In genomic region chr7:158588085-158588877, GRCh38 we compare ENCODE assay signal across 10 cellular contexts. TPM values are rescaled to one million over a fixed set of nuclear protein-coding genes. Genes with fewer than 3 reads are reported as not detected.
DNase-seq lines count a peak whose midpoint lies in the region; ATAC-seq and TF ChIP-seq lines count a peak whose summit lies in the region.
"Had no signal": no experiment of that assay in that cellular context is flagged by ENCODE, and none has a peak within 500 bp of the region (broad histone marks: within the 10 kb centered on the region; RNA-seq: fewer than 3 reads in every experiment).

No MANE protein-coding gene starts in this region.

- H3K9me3 ChIP-seq in A673 (ENCODE audit: low read depth, low read length, poor library complexity, severe bottlenecking) = no peaks in the 10 kb centered on the region

- H3K36me3 Mint-ChIP-seq in natural killer cell treated with Interleukin-12 subunit alpha and Interleukin-12 subunit beta and Interleukin-15 and Interleukin-18, amount 100 ng/mL, for 72 hours = no peaks in the 10 kb centered on the region

- CTCF ChIA-PET in A673 (lab: Charles Lee) = no interaction called here

- H3K27me3 Mint-ChIP-seq in natural killer cell treated with Interleukin-12 subunit alpha and Interleukin-12 subunit beta and Interleukin-15 and Interleukin-18, amount 100 ng/mL, for 72 hours = peaks cover 30 to 33% of the 10 kb centered on the region in 2 donors

- ATAC-seq in GM21423 (IDR thresholded peaks at IDR 0.05; ENCODE audit: unreplicated experiment) (peak; percentile 4), HG03469 (IDR thresholded peaks at IDR 0.05; ENCODE audit: unreplicated experiment) (no peak), GM19397 (IDR thresholded peaks at IDR 0.05; ENCODE audit: unreplicated experiment) (no peak)
- peak; percentile 14 to 51 for ATAC-seq in natural killer cell treated with Interleukin-12 subunit alpha and Interleukin-12 subunit beta and Interleukin-15 and Interleukin-18, amount 100 ng/mL, for 72 hours

- peaks cover 51% of the 10 kb centered on the region for H3K27me3 ChIP-seq in A673 (replicated peaks; ENCODE audit: insufficient read depth, low read depth, low read length, poor library complexity)
- H3K27me3 ChIP-seq: body of pancreas had no signal

- H3K4me3 ChIP-seq in A673 (ENCODE audit: low read depth, low read length, poor library complexity, severe bottlenecking) = peak overlapping the region; percentile 30
- H3K4me3 ChIP-seq in choroid plexus epithelial cell (ENCODE audit: low read depth, low read length) = peak overlapping the region; percentile 44

- intact Hi-C loops in A673 (cut with micrococcal nuclease; ENCODE audit: unreplicated experiment) = no loop called here

- DNase-seq in A673 (ENCODE audit: low spot score) (no peak), choroid plexus epithelial cell (ENCODE audit: low read depth) (no peak), GM19240 (ENCODE audit: insufficient read length, low spot score) (no peak), cerebellar nuclear complex (lab: John Stamatoyannopoulos, UW) (no peak)
- no peak for DNase-seq in natural killer cell treated with Interleukin-12 subunit alpha and Interleukin-12 subunit beta and Interleukin-15 and Interleukin-18, amount 100 ng/mL, for 72 hours (ENCODE audit: low spot score)

- H3K4me1 Mint-ChIP-seq in natural killer cell treated with Interleukin-12 subunit alpha and Interleukin-12 subunit beta and Interleukin-15 and Interleukin-18, amount 100 ng/mL, for 72 hours (ENCODE audit: low read depth in 2 of 2) = peaks cover 5 to 14% of the 10 kb centered on the region in 2 donors

- POLR2A ChIA-PET in A673 (lab: Charles Lee; ENCODE audit: low non-redundant PET) = no interaction called here

- no peaks in the 10 kb centered on the region for H3K4me1 ChIP-seq in A673 (ENCODE audit: insufficient read depth, low read length, poor library complexity, severe bottlenecking)

- no peak overlapping the region for H3K27ac ChIP-seq in A673 (ENCODE audit: low read depth, low read length, poor library complexity, severe bottlenecking)
- H3K27ac ChIP-seq: RWPE1 had no signal

- H3K9me3 Mint-ChIP-seq in natural killer cell treated with Interleukin-12 subunit alpha and Interleukin-12 subunit beta and Interleukin-15 and Interleukin-18, amount 100 ng/mL, for 72 hours = peaks cover 2% of the 10 kb centered on the region

- H3K27ac Mint-ChIP-seq in natural killer cell treated with Interleukin-12 subunit alpha and Interleukin-12 subunit beta and Interleukin-15 and Interleukin-18, amount 100 ng/mL, for 72 hours = no peak overlapping the region

- no peaks in the 10 kb centered on the region for H3K36me3 ChIP-seq in A673 (ENCODE audit: insufficient read depth, low read length, poor library complexity, severe bottlenecking)

- no TSS peak for BruUV-seq in A673 (replicated peaks; lab: Mats Ljungman, UMichigan)

- peak overlapping the region; percentile 30 for H3K4me3 Mint-ChIP-seq in natural killer cell treated with Interleukin-12 subunit alpha and Interleukin-12 subunit beta and Interleukin-15 and Interleukin-18, amount 100 ng/mL, for 72 hours

- no peak for TF ChIP-seq CTCF in A673 (conservative IDR thresholded peaks at IDR 0.05; ENCODE audit: low read depth, low read length)
- TF ChIP-seq CTCF in choroid plexus epithelial cell (conservative IDR thresholded peaks at IDR 0.05; ENCODE audit: low read depth, low read length) = no peak

RNA-seq across cellular contexts. Expression of gene PTPRN2, which starts 0.7 kb away (rescaled TPM):
- total RNA-seq in A673 (2021) = 0.11 TPM in 2 replicates
- total RNA-seq in natural killer cell treated with Interleukin-12 subunit alpha and Interleukin-12 subunit beta and Interleukin-15 and Interleukin-18, amount 100 ng/mL, for 72 hours = under 1 TPM; 0.17 to 0.74 TPM

Comparison
In these comparisons a context has a peak if more than half of its experiments do, and no peak if none do; other contexts are left out.
1. ATAC-seq: peak in GM21423 (single experiment) and natural killer cell treated with Interleukin-12 subunit alpha and Interleukin-12 subunit beta and Interleukin-15 and Interleukin-18, amount 100 ng/mL, for 72 hours (2 of 2); none in HG03469 (single experiment) and GM19397 (single experiment).